In genomic region chr1:99820546-99820945, GRCh38 we compare ENCODE assay signal across 10 cellular contexts. TPM values are rescaled to one million over a fixed set of nuclear protein-coding genes. Genes with fewer than 3 reads are reported as not detected.
DNase-seq lines count a peak whose midpoint lies in the region; ATAC-seq and TF ChIP-seq lines count a peak whose summit lies in the region.
"Had no signal": no experiment of that assay in that cellular context is flagged by ENCODE, and none has a peak within 500 bp of the region (broad histone marks: within the 10 kb centered on the region; RNA-seq: fewer than 3 reads in every experiment).

No MANE protein-coding gene starts in this region.

- H3K27ac Mint-ChIP-seq in CD4-positive, alpha-beta T cell, result peak overlapping the region; percentile 43

- no peaks in the 10 kb centered on the region for H3K36me3 Mint-ChIP-seq in CD4-positive, alpha-beta T cell (ENCODE audit: low read depth)

- CTCF ChIA-PET in CD4-positive, alpha-beta T cell (lab: Charles Lee), result no interaction called here

- no peak overlapping the region for H3K4me2 ChIP-seq in osteoblast (ENCODE audit: insufficient read depth, low read length)
- H3K4me2 ChIP-seq: KMS-11 had no signal

- H3K4me3 ChIP-seq in psoas muscle (no peak overlapping the region), osteoblast (ENCODE audit: insufficient read depth, low read length) (no peak overlapping the region)

- no peaks in the 10 kb centered on the region for H4K20me1 ChIP-seq in osteoblast (ENCODE audit: insufficient read depth, low read length)

- H3K4me1 ChIP-seq in psoas muscle (peaks cover 29% of the 10 kb centered on the region), osteoblast (ENCODE audit: insufficient read depth, low read length) (no peaks in the 10 kb centered on the region)

- no peak overlapping the region for H2AFZ ChIP-seq in osteoblast (ENCODE audit: low read length)

- intact Hi-C loops in CD4-positive, alpha-beta T cell (cut with DNase I, micrococcal nuclease), result no loop called here
- intact Hi-C loops in psoas muscle (cut with DNase I), result no loop called here

- peak; percentile 86 for ATAC-seq in CD4-positive, alpha-beta T cell (ENCODE audit: poor library complexity)
- ATAC-seq in GM18909 (IDR thresholded peaks at IDR 0.05; ENCODE audit: poor library complexity, unreplicated experiment) (peak; percentile 97), HG02943 (IDR thresholded peaks at IDR 0.05; ENCODE audit: low read depth, unreplicated experiment) (peak; percentile 90), psoas muscle (no peak)

- no peaks in the 10 kb centered on the region for H3K27me3 ChIP-seq in CD4-positive, alpha-beta T cell (ENCODE audit: control insufficient read depth, insufficient read depth, low read length)
- H3K27me3 ChIP-seq in psoas muscle (ENCODE audit: insufficient read depth in 3 of 3, low read length in 2 of 3), result no peaks in the 10 kb centered on the region
- no peaks in the 10 kb centered on the region for H3K27me3 ChIP-seq in osteoblast (ENCODE audit: insufficient read depth, low read length)

- H3K79me2 ChIP-seq in osteoblast (ENCODE audit: insufficient read depth, low read length), result no peaks in the 10 kb centered on the region

- POLR2A ChIA-PET in CD4-positive, alpha-beta T cell (lab: Charles Lee), result interaction anchor here (0.8 kb wide), 1 partner anchor 10 kb away, joined by 3 read pairs; no protein-coding TSS in a partner anchor

- no peak for TF ChIP-seq CTCF in CD4-positive, alpha-beta T cell (IDR thresholded peaks at IDR 0.05)
- TF ChIP-seq CTCF in psoas muscle (IDR thresholded peaks at IDR 0.05), result no peak
- TF ChIP-seq CTCF in osteoblast (IDR thresholded peaks at IDR 0.05; ENCODE audit: extremely low read depth, low read depth, low read length), result no peak

- no peaks in the 10 kb centered on the region for H3K27me3 Mint-ChIP-seq in CD4-positive, alpha-beta T cell

- 41 to 49% (median 43%) methylated on average over 4 of the region's 4 CpGs for WGBS in psoas muscle, 3 donors

- H3K4me3 Mint-ChIP-seq in CD4-positive, alpha-beta T cell, result no peak overlapping the region

- H3K36me3 ChIP-seq in psoas muscle (ENCODE audit: insufficient read depth in 1 of 2, low read depth in 1 of 2) (no peaks in the 10 kb centered on the region), osteoblast (ENCODE audit: insufficient read depth, low read length) (no peaks in the 10 kb centered on the region)

- no peak overlapping the region for H3K27ac ChIP-seq in CD4-positive, alpha-beta T cell (ENCODE audit: low read depth, low read length)
- H3K27ac ChIP-seq in psoas muscle, result no peak overlapping the region
- H3K27ac ChIP-seq in osteoblast (ENCODE audit: low read depth, low read length), result no peak overlapping the region
- H3K27ac ChIP-seq: epithelial cell of prostate, KMS-11 had no signal

- peaks cover 20% of the 10 kb centered on the region for H3K4me1 Mint-ChIP-seq in CD4-positive, alpha-beta T cell (ENCODE audit: low read depth)

- DNase-seq in CD4-positive, alpha-beta T cell, result peak in 4 of 10 experiments; percentile 2 to 21 (median 10)
- DNase-seq in UCSD-AML1 (lab: John Stamatoyannopoulos, UW; ENCODE audit: unreplicated experiment) (peak; percentile 10), NK-92 (lab: John Stamatoyannopoulos, UW; ENCODE audit: unreplicated experiment) (no peak), psoas muscle (no peak), C1 segment of cervical spinal cord (lab: John Stamatoyannopoulos, UW) (no peak), osteoblast (ENCODE audit: insufficient read length, low spot score, missing footprints) (no peak)

- no peaks in the 10 kb centered on the region for H3K9me3 ChIP-seq in CD4-positive, alpha-beta T cell (ENCODE audit: control insufficient read depth, low read length)
- H3K9me3 ChIP-seq in psoas muscle, result no peaks in the 10 kb centered on the region
- no peaks in the 10 kb centered on the region for H3K9me3 ChIP-seq in osteoblast (ENCODE audit: low read depth, low read length)

- H3K9me3 Mint-ChIP-seq in CD4-positive, alpha-beta T cell, result no peaks in the 10 kb centered on the region

RNA-seq across cellular contexts. Expression of gene AGL, which starts 29.6 kb away (rescaled TPM):
- total RNA-seq in CD4-positive, alpha-beta T cell, result 1 to 10 TPM; 8.6 to 9.6 TPM
- total RNA-seq in psoas muscle, result 100 to 1,000 TPM; 110 to 159 (median 116) TPM
- polyA plus RNA-seq in psoas muscle, result 10 to 100 TPM in 2 of 3 donors, 1 to 10 TPM in 1; 8.4 to 82.7 (median 33.7) TPM
- total RNA-seq in osteoblast, result 17.7 and 18.9 TPM in 2 replicates

RNA-seq across cellular contexts. Expression of gene FRRS1, which starts 54.1 kb away (rescaled TPM):
- total RNA-seq in CD4-positive, alpha-beta T cell, result 1 to 10 TPM in 1 of 2 experiments, under 1 TPM in 1; 0.33 to 1.1 TPM
- total RNA-seq in psoas muscle, result 1 to 10 TPM; 2.4 to 4.1 (median 3.2) TPM
- polyA plus RNA-seq in psoas muscle, result 1 to 10 TPM in 2 of 3 donors, under 1 TPM in 1; 0.34 to 3.1 (median 2.5) TPM
- 23.2 and 28.9 TPM in 2 replicates for total RNA-seq in osteoblast

Comparison
In these comparisons a context has a peak if more than half of its experiments do, and no peak if none do; other contexts are left out.
1. ATAC-seq: peak in CD4-positive, alpha-beta T cell (single experiment), GM18909 (single experiment) and HG02943 (single experiment); none in psoas muscle (0 of 4).